In the genomic region with DNA sequence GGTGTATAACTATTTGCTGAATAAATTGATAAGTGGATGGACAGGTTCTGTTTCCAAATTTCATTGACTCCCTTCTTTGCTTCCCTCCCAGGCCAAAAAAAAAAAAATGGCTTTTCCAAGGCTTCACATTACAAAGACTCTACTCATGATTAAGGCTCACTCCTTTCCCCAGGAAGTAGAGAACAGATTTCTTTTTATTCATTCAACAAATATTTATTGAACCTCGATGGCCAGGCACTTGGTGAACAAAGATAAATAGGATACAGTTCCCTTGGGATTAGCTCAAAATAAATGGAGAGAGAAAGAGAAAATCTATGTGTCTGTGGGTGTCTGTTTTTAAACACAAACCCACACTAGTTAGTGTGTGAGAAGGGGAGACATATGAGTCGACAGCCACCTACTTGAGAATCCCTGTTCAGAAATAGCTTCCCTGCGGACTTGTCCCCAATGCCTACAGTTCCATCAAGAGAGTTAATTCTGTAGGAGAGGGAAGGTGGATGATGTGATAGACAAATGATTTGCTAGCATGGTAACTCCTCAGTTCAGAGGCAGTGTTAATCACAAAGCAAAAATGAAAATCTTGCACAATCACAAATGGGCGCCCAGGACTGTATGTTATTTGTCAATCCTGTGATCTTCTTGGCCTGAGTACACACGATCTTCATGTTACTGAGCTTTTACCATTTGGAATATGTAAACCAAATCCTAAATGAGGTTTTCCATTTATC, we compare ENCODE assay signal across 12 cellular contexts. TPM values are rescaled to one million over a fixed set of nuclear protein-coding genes. Genes with fewer than 3 reads are reported as not detected.
DNase-seq lines count a peak whose midpoint lies in the region; ATAC-seq and TF ChIP-seq lines count a peak whose summit lies in the region.
"Had no signal": no experiment of that assay in that cellular context is flagged by ENCODE, and none has a peak within 500 bp of the region (broad histone marks: within the 10 kb centered on the region; RNA-seq: fewer than 3 reads in every experiment).

No MANE protein-coding gene starts in this region.

- TF ChIP-seq CTCF in AG04450 (IDR thresholded peaks at IDR 0.05; ENCODE audit: low read depth, low read length) (no peak), Panc1 (IDR thresholded peaks at IDR 0.05) (no peak), fibroblast of pulmonary artery (IDR thresholded peaks at IDR 0.05; ENCODE audit: low read length, missing control alignments) (no peak), nephron (IDR thresholded peaks at IDR 0.05; ENCODE audit: unreplicated experiment in 3 of 3) (no peak)

- H3K4me3 Mint-ChIP-seq in nephron = no peak overlapping the region

- peaks cover 21% of the 10 kb centered on the region for H3K36me3 Mint-ChIP-seq in nephron (ENCODE audit: low read depth)

- peaks cover 62% of the 10 kb centered on the region for H3K4me1 Mint-ChIP-seq in nephron

- DNase-seq in AG04450 (ENCODE audit: low read depth, low spot score) (no peak), Panc1 (ENCODE audit: low read depth, low spot score) (no peak), fibroblast of pulmonary artery (ENCODE audit: low read depth) (peak; percentile 70), HUDEP-2 (lab: John Stamatoyannopoulos, UW; ENCODE audit: unreplicated experiment in 76 of 76) (no peak), DMS 273 (lab: John Stamatoyannopoulos, UW; ENCODE audit: unreplicated experiment) (no peak), iPS-NIHi7 (ENCODE audit: extremely low spot score) (no peak)
- DNase-seq in stimulated activated CD4-positive, alpha-beta T cell treated with anti-CD3 and anti-CD28 coated beads, Interleukin-12 subunit alpha, Interleukin-12 subunit beta, amount 100 ng/mL, for 4 hours = no peak
- DNase-seq: activated CD4-positive, CD25-positive, alpha-beta regulatory T cell treated with anti-CD3 and anti-CD28 coated beads, Interleukin-2, amount 50 U/mL, for 72 hours; activated gamma-delta T cell; dorsolateral prefrontal cortex; NCI-H2029 had no signal

- H3K27ac ChIP-seq in AG04450 (ENCODE audit: low read depth, low read length) = peak overlapping the region; percentile 80
- peak overlapping the region; percentile 68 for H3K27ac ChIP-seq in Panc1 (ENCODE audit: low read length)

- H3K9me3 ChIP-seq in AG04450 (ENCODE audit: control insufficient read depth, insufficient read depth, low read length) = no peaks in the 10 kb centered on the region
- no peaks in the 10 kb centered on the region for H3K9me3 ChIP-seq in Panc1 (ENCODE audit: control insufficient read depth, insufficient read depth, low read depth, low read length)

- BruUV-seq in Panc1 (replicated peaks; lab: Mats Ljungman, UMichigan) = no TSS peak

- POLR2A ChIA-PET in AG04450 (lab: Yijun Ruan, JAX) (interaction anchor here (0.5 to 1.3 kb wide), 4 partner anchors 12 to 103 kb away, joined by 3 to 7 read pairs (median 5); partner anchors contain the start of genes REV3L and TRAF3IP2), Panc1 (lab: Charles Lee) (no interaction called here)

- H3K27me3 ChIP-seq in AG04450 (ENCODE audit: control insufficient read depth, insufficient read depth, low read length) = no peaks in the 10 kb centered on the region
- no peaks in the 10 kb centered on the region for H3K27me3 ChIP-seq in Panc1 (ENCODE audit: control insufficient read depth, insufficient read depth, low read length)
- H3K27me3 ChIP-seq: dorsolateral prefrontal cortex had no signal

- peak overlapping the region; percentile 54 to 72 (median 63) for H3K27ac Mint-ChIP-seq in nephron

- in situ Hi-C loops in Panc1 (cut with HindIII; ENCODE audit: low pct_unique_long_range_greater_than_20kb, low sequenced_read_pairs) = no loop called here

- H3K36me3 ChIP-seq in Panc1 (ENCODE audit: control insufficient read depth, insufficient read depth, low read length) = no peaks in the 10 kb centered on the region; the same call in 1 of the 2 replicates

- intact Hi-C loops in Panc1 (cut with micrococcal nuclease; ENCODE audit: unreplicated experiment) = no loop called here

- CTCF ChIA-PET in AG04450 (lab: Charles Lee) (no interaction called here), Panc1 (lab: Charles Lee) (no interaction called here)

- peaks cover 3% of the 10 kb centered on the region for H3K27me3 Mint-ChIP-seq in nephron (ENCODE audit: low read depth)

- no peaks in the 10 kb centered on the region for H3K9me3 Mint-ChIP-seq in nephron

- peaks cover 60% of the 10 kb centered on the region for H3K4me1 ChIP-seq in Panc1 (ENCODE audit: control insufficient read depth, insufficient read depth, low read length)

- ATAC-seq in Panc1 = no peak

- no peak overlapping the region for H3K4me3 ChIP-seq in AG04450 (ENCODE audit: low read depth, low read length)
- no peak overlapping the region for H3K4me3 ChIP-seq in Panc1 (ENCODE audit: low read depth in 2 of 2, low read length in 2 of 2)
- no peak overlapping the region for H3K4me3 ChIP-seq in fibroblast of pulmonary artery (replicated peaks; ENCODE audit: low read depth, low read length)
- H3K4me3 ChIP-seq: dorsolateral prefrontal cortex had no signal

RNA-seq across cellular contexts. Expression of gene TRAF3IP2, which starts 20.3 kb away (rescaled TPM):
- polyA plus RNA-seq in AG04450 (2011; rRNA removed) = 17.2 and 21.6 TPM in 2 replicates
- polyA minus RNA-seq in AG04450 (2011; rRNA and poly(A)+ RNA removed) = 19.8 and 21.4 TPM in 2 replicates
- 43.3 TPM for total RNA-seq in Panc1 (2021; ENCODE audit: unreplicated experiment)
- polyA plus RNA-seq in Panc1 (2012; ENCODE audit: insufficient read length) = 27.5 TPM
